ENCODE assay signal across 24 cellular contexts in the genomic region with DNA sequence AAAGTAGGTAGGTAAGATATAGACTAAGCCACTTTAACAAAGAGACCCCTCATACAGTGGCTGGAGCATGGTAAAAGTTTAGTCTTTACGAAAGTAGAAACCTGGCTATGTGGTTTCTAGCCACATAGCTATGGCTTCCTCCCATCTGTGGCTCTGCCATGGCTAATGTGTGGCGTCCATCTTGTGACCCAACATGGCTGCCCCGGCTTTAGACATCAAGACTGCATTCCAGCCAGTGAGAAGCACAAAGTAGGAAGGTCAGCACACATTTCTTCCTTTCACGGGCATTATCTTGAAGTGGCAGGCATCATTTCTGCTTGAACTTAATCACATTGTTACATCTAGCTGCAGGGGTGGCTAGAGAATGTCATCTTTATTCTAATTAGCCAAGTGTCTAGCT.
DNase-seq lines count a peak whose midpoint lies in the region; ATAC-seq, FAIRE-seq and TF ChIP-seq lines count a peak whose summit lies in the region.
"Had no signal": no experiment of that assay in that cellular context is flagged by ENCODE, and none has a peak within 500 bp of the region (broad histone marks: within the 10 kb centered on the region; RNA-seq: fewer than 3 reads in every experiment).

No MANE protein-coding gene starts in this region.

- no peak overlapping the region for H2BK15ac ChIP-seq in H1 (ENCODE audit: low read length)
- no peak overlapping the region for H2BK15ac ChIP-seq in neuronal stem cell (ENCODE audit: low read length)

- H2BK5ac ChIP-seq in H1 (ENCODE audit: low read depth, low read length) (no peak overlapping the region), neuronal stem cell (ENCODE audit: low read length) (no peak overlapping the region)

- H4K20me1 ChIP-seq in SK-N-SH (ENCODE audit: insufficient read depth), result no peaks in the 10 kb centered on the region
- no peaks in the 10 kb centered on the region for H4K20me1 ChIP-seq in H1 (replicated peaks in 1 of 2; ENCODE audit: control insufficient read depth in 1 of 2, insufficient read depth in 2 of 2, low read length in 2 of 2)
- no peaks in the 10 kb centered on the region for H4K20me1 ChIP-seq in OCI-LY7 (ENCODE audit: insufficient read depth, low read length)
- H4K20me1 ChIP-seq: BLaER1 treated with 17β-estradiol and CSF1 and Interleukin-3, amounts not matched to agents 10 nM and 100 nM had no signal

- H3K4ac ChIP-seq in H1 (replicated peaks; ENCODE audit: insufficient read length, low read depth, low read length), result no peak overlapping the region
- H3K4ac ChIP-seq in neuronal stem cell (ENCODE audit: low read length), result no peak overlapping the region

- H3K27me3 ChIP-seq in SK-N-SH (ENCODE audit: insufficient read depth) (no peaks in the 10 kb centered on the region), H1 (replicated peaks in 1 of 4; ENCODE audit: control insufficient read depth in 3 of 4, extremely low read depth in 1 of 4, insufficient read depth in 3 of 4, low read length in 3 of 4) (no peaks in the 10 kb centered on the region; a peak in 1 of 7 replicates), neuronal stem cell (ENCODE audit: control insufficient read depth in 3 of 3, insufficient read depth in 3 of 3, low read depth in 1 of 3, low read length in 3 of 3) (no peaks in the 10 kb centered on the region), foreskin keratinocyte (no peaks in the 10 kb centered on the region)

- FAIRE-seq in H1 (lab: Jason Lieb, UNC), result no peak
- FAIRE-seq: A204.1, GM12891, GM18507 had no signal

- H3K4me3 ChIP-seq in SK-N-SH (ENCODE audit: low read depth in 2 of 2, low read length in 1 of 2) (no peak overlapping the region), H1 (ENCODE audit: extremely low read depth in 1 of 4, insufficient read depth in 2 of 4, low read depth in 3 of 4, low read length in 4 of 4) (no peak overlapping the region), neuronal stem cell (ENCODE audit: low read length in 2 of 2) (no peak overlapping the region), OCI-LY7 (ENCODE audit: low read depth, low read length, poor library complexity, severe bottlenecking) (no peak overlapping the region)
- H3K4me3 ChIP-seq: BLaER1 treated with 17β-estradiol and CSF1 and Interleukin-3, amounts not matched to agents 10 nM and 100 nM had no signal

- H3K56ac ChIP-seq in H1 (replicated peaks; ENCODE audit: insufficient read length, low read depth, low read length), result no peak overlapping the region

- H3K14ac ChIP-seq in H1 (ENCODE audit: insufficient read length) (no peak overlapping the region), neuronal stem cell (ENCODE audit: low read length) (no peak overlapping the region)

- 0 out of 2 replicates have a peak, but pooled peaks cover 1% of the 10 kb centered on the region for H3K23me2 ChIP-seq in H1 (ENCODE audit: low read depth, low read length)

- no peak for TF ChIP-seq EP300 in SK-N-SH (IDR thresholded peaks at IDR 0.05; ENCODE audit: borderline replicate concordance in 1 of 2, low read depth in 1 of 2, low read length in 1 of 2)
- no peak for TF ChIP-seq EP300 in H1 (IDR thresholded peaks at IDR 0.05; ENCODE audit: borderline replicate concordance in 1 of 2, low read depth in 2 of 2, low read length in 2 of 2)

- TF ChIP-seq RAD21 in SK-N-SH (IDR thresholded peaks at IDR 0.05; ENCODE audit: low read length) (no peak), H1 (IDR thresholded peaks at IDR 0.05 in 1 of 2, conservative IDR thresholded peaks at IDR 0.05 in 1 of 2; ENCODE audit: low read depth in 2 of 2, low read length in 2 of 2) (no peak)

- H3K9me2 ChIP-seq in SK-N-SH, result no peaks in the 10 kb centered on the region
- no peaks in the 10 kb centered on the region for H3K9me2 ChIP-seq in OCI-LY7 (ENCODE audit: insufficient read depth, low read length)

- intact Hi-C loops in OCI-LY7 (cut with micrococcal nuclease; ENCODE audit: unreplicated experiment), result no loop called here

- BruUV-seq in OCI-LY7 (replicated peaks; lab: Mats Ljungman, UMichigan), result no TSS peak

- TF ChIP-seq CTCF in SK-N-SH (IDR thresholded peaks at IDR 0.05) (no peak), H1 (IDR thresholded peaks at IDR 0.05; ENCODE audit: control extremely low read depth in 1 of 3, insufficient read depth in 1 of 3, low read depth in 1 of 3, low read length in 3 of 3) (no peak), OCI-LY7 (conservative IDR thresholded peaks at IDR 0.05; ENCODE audit: low read length) (no peak), foreskin keratinocyte (conservative IDR thresholded peaks at IDR 0.05) (no peak)

- no peak for TF ChIP-seq POLR2A in H1 (IDR thresholded peaks at IDR 0.05; ENCODE audit: control extremely low read depth in 1 of 2, low read depth in 2 of 2, low read length in 2 of 2)

- H3K9me3 ChIP-seq in SK-N-SH, result no peaks in the 10 kb centered on the region
- H3K9me3 ChIP-seq in H1 (ENCODE audit: insufficient read depth in 2 of 2, low read depth in 1 of 2, low read length in 1 of 2), result no peaks in the 10 kb centered on the region
- H3K9me3 ChIP-seq in neuronal stem cell (replicated peaks in 1 of 2; ENCODE audit: control insufficient read depth in 2 of 2, insufficient read depth in 1 of 2, low read depth in 1 of 2, low read length in 2 of 2), result no peaks in the 10 kb centered on the region
- no peaks in the 10 kb centered on the region for H3K9me3 ChIP-seq in OCI-LY7 (ENCODE audit: low read length)

- DNase-seq in SK-N-SH (no peak), MV-4-11 (lab: John Stamatoyannopoulos, UW) (peak; percentile 7), H1 (ENCODE audit: low read depth in 1 of 2, low spot score in 2 of 2) (no peak), neuronal stem cell (ENCODE audit: low spot score) (no peak), DMS153 (lab: John Stamatoyannopoulos, UW) (no peak), OCI-LY7 (ENCODE audit: low spot score) (no peak), foreskin keratinocyte (no peak)
- DNase-seq: AML-193; BE2C; Calu3; CD4-positive, alpha-beta memory T cell; COR-L47; DMS79; EL; GF-D8; GOT3; H7; HCEC 1CT had no signal

- 0% methylated on average over 4 of the region's 4 CpGs for WGBS in SK-N-SH (ENCODE audit: low lambda C conversion rate)
- WGBS in H1 (ENCODE audit: extremely low coverage in 1 of 2, insufficient coverage in 1 of 2, insufficient read length in 1 of 2, insufficient replicate concordance in 2 of 2, low coverage in 1 of 2, low lambda C conversion rate in 2 of 2, missing lambda C conversion rate in 1 of 2), 2 experiments, result 94% methylated on average over 4 of the region's 4 CpGs; no CpG with 5 or more reads in 1 of the 2 experiments
- WGBS in neuronal stem cell (ENCODE audit: extremely low coverage in 2 of 2, insufficient read length in 2 of 2, insufficient replicate concordance in 1 of 2), 2 donors, result no CpG with 5 or more reads among the region's 4 CpGs

- H2BK120ac ChIP-seq in H1 (replicated peaks; ENCODE audit: low read depth, low read length) (no peak overlapping the region), neuronal stem cell (ENCODE audit: low read depth, low read length) (no peak overlapping the region)

- H3K4me2 ChIP-seq in SK-N-SH (no peak overlapping the region), H1 (ENCODE audit: insufficient read depth in 1 of 2, low read depth in 2 of 2, low read length in 2 of 2) (no peak overlapping the region), neuronal stem cell (ENCODE audit: insufficient read depth, low read length, poor library complexity, severe bottlenecking) (no peak overlapping the region), OCI-LY7 (ENCODE audit: low read length) (no peak overlapping the region)
- H3K4me2 ChIP-seq: BLaER1 treated with 17β-estradiol and CSF1 and Interleukin-3, amounts not matched to agents 10 nM and 100 nM had no signal

- no peak overlapping the region for H3K18ac ChIP-seq in H1 (ENCODE audit: extremely low read depth, low read length)
- no peak overlapping the region for H3K18ac ChIP-seq in neuronal stem cell (ENCODE audit: low read length)

- H3K36me3 ChIP-seq in SK-N-SH (replicated peaks in 1 of 2; ENCODE audit: control insufficient read depth in 1 of 2, insufficient read depth in 2 of 2, low read length in 1 of 2) (no peaks in the 10 kb centered on the region), H1 (ENCODE audit: control insufficient read depth in 2 of 4, insufficient read depth in 4 of 4, low read length in 3 of 4) (no peaks in the 10 kb centered on the region), neuronal stem cell (replicated peaks in 1 of 2; ENCODE audit: control insufficient read depth in 2 of 2, insufficient read depth in 2 of 2, low read length in 2 of 2) (no peaks in the 10 kb centered on the region), OCI-LY7 (ENCODE audit: insufficient read depth, low read length) (no peaks in the 10 kb centered on the region)
- H3K36me3 ChIP-seq: BE2C; BLaER1 treated with 17β-estradiol and CSF1 and Interleukin-3, amounts not matched to agents 10 nM and 100 nM had no signal

- H4K91ac ChIP-seq in H1 (replicated peaks; ENCODE audit: insufficient read length, low read length), result no peak overlapping the region
- no peak overlapping the region for H4K91ac ChIP-seq in neuronal stem cell (ENCODE audit: low read depth, low read length, poor library complexity)

- H3K23ac ChIP-seq in H1 (ENCODE audit: insufficient read length) (no peak overlapping the region), neuronal stem cell (ENCODE audit: low read depth, low read length, poor library complexity) (no peak overlapping the region)

- no peaks in the 10 kb centered on the region for H3F3A ChIP-seq in SK-N-SH (replicated peaks; ENCODE audit: insufficient read depth)

- no peak overlapping the region; the same call in 1 of the 2 replicates for H2AFZ ChIP-seq in SK-N-SH (ENCODE audit: low read depth)
- no peak overlapping the region for H2AFZ ChIP-seq in H1 (ENCODE audit: low read length)
- peak overlapping the region; percentile 33 for H2AFZ ChIP-seq in neuronal stem cell (ENCODE audit: low read length)
- H2AFZ ChIP-seq in OCI-LY7 (ENCODE audit: low read length), result no peak overlapping the region

- H3K4me1 ChIP-seq in SK-N-SH (ENCODE audit: control insufficient read depth in 1 of 2, insufficient read depth in 2 of 2, low read depth in 1 of 2, low read length in 1 of 2), result no peaks in the 10 kb centered on the region
- H3K4me1 ChIP-seq in H1 (replicated peaks in 1 of 4; ENCODE audit: control insufficient read depth in 3 of 4, insufficient read depth in 4 of 4, low read length in 3 of 4), result no peaks in the 10 kb centered on the region
- H3K4me1 ChIP-seq in neuronal stem cell (ENCODE audit: control insufficient read depth in 2 of 2, insufficient read depth in 1 of 2, low read depth in 1 of 2, low read length in 2 of 2), result no peaks in the 10 kb centered on the region
- no peaks in the 10 kb centered on the region for H3K4me1 ChIP-seq in OCI-LY7 (ENCODE audit: insufficient read depth, low read length, poor library complexity, severe bottlenecking)
- H3K4me1 ChIP-seq in foreskin keratinocyte, result no peaks in the 10 kb centered on the region
- H3K4me1 ChIP-seq: BE2C had no signal

- H2AK5ac ChIP-seq in H1 (ENCODE audit: low read depth, low read length), result no peak overlapping the region
- H2AK5ac ChIP-seq in neuronal stem cell (ENCODE audit: low read depth, low read length), result no peak overlapping the region

- H4K5ac ChIP-seq in H1 (ENCODE audit: insufficient read length, low read depth, low read length), result no peak overlapping the region

- H3K79me2 ChIP-seq in SK-N-SH (ENCODE audit: insufficient read depth) (no peaks in the 10 kb centered on the region), H1 (ENCODE audit: control insufficient read depth in 1 of 2, insufficient read depth in 2 of 2, low read length in 2 of 2) (no peaks in the 10 kb centered on the region), OCI-LY7 (ENCODE audit: insufficient read depth, low read depth, low read length) (no peaks in the 10 kb centered on the region)

- CTCF ChIA-PET in SK-N-SH (lab: Yijun Ruan, JAX) (no interaction called here), H1 (lab: Charles Lee; ENCODE audit: partially characterized antibody) (no interaction called here), OCI-LY7 (lab: Charles Lee; ENCODE audit: unreplicated experiment) (no interaction called here)

- no peak overlapping the region for H2BK20ac ChIP-seq in H1 (ENCODE audit: low read length)

- POLR2A ChIA-PET in SK-N-SH (lab: Yijun Ruan, JAX) (no interaction called here), H1 (lab: Charles Lee; ENCODE audit: partially characterized antibody) (no interaction called here), OCI-LY7 (lab: Charles Lee) (no interaction called here)

- H3K27ac ChIP-seq in SK-N-SH (ENCODE audit: low read depth in 2 of 2, low read length in 1 of 2) (no peak overlapping the region), H1 (ENCODE audit: low read depth, low read length) (no peak overlapping the region), neuronal stem cell (replicated peaks; ENCODE audit: low read length) (no peak overlapping the region), OCI-LY7 (ENCODE audit: low read depth, low read length, poor library complexity, severe bottlenecking) (no peak overlapping the region), foreskin keratinocyte (no peak overlapping the region)
- H3K27ac ChIP-seq: 22Rv1; BLaER1 treated with 17β-estradiol and CSF1 and Interleukin-3, amounts not matched to agents 10 nM and 100 nM had no signal

- no peak for ATAC-seq in SK-N-SH treated with all-trans-retinoic acid at 6 μM for 48 hours
- no peak for ATAC-seq in foreskin keratinocyte

- H3K79me1 ChIP-seq in H1 (ENCODE audit: low read depth, low read length), result no peaks in the 10 kb centered on the region
- no peaks in the 10 kb centered on the region for H3K79me1 ChIP-seq in neuronal stem cell (ENCODE audit: low read depth, low read length)

- H2BK12ac ChIP-seq in H1 (ENCODE audit: low read depth, low read length) (no peak overlapping the region), neuronal stem cell (ENCODE audit: low read length) (no peak overlapping the region)

- H3K9ac ChIP-seq in SK-N-SH (no peak overlapping the region), H1 (replicated peaks in 1 of 4; ENCODE audit: extremely low read depth in 1 of 4, low read depth in 3 of 4, low read length in 3 of 4) (no peak overlapping the region), neuronal stem cell (ENCODE audit: low read depth, low read length, poor library complexity) (no peak overlapping the region)
- H3K9ac ChIP-seq: BLaER1 treated with 17β-estradiol and CSF1 and Interleukin-3, amounts not matched to agents 10 nM and 100 nM had no signal

- H4K8ac ChIP-seq in H1 (ENCODE audit: extremely low read depth, insufficient read depth, low read length) (no peak overlapping the region), neuronal stem cell (ENCODE audit: low read depth, low read length) (no peak overlapping the region)

Comparison
In these comparisons a context has a peak if more than half of its experiments do, and no peak if none do; other contexts are left out.
1. Of the 17 proteins assayed by ChIP-seq in both H1 and SK-N-SH: peak only in H1: TEAD4; only in SK-N-SH: none; in both: YY1; in neither: 15.